Comparison of ENCODE assay signal across 13 cellular contexts in genomic region chr9:81083821-81084512, GRCh38.
DNase-seq lines count a peak whose midpoint lies in the region; ATAC-seq, FAIRE-seq and TF ChIP-seq lines count a peak whose summit lies in the region.
"Had no signal": no experiment of that assay in that cellular context is flagged by ENCODE, and none has a peak within 500 bp of the region (broad histone marks: within the 10 kb centered on the region; RNA-seq: fewer than 3 reads in every experiment).

No MANE protein-coding gene starts in this region.

- H3K9me3 ChIP-seq in astrocyte (ENCODE audit: insufficient read depth, low read depth, low read length) (no peaks in the 10 kb centered on the region), A673 (ENCODE audit: low read depth, low read length, poor library complexity, severe bottlenecking) (no peaks in the 10 kb centered on the region)
- H3K9me3 ChIP-seq: mucosa of descending colon had no signal

- H3K4me1 Mint-ChIP-seq in astrocyte (ENCODE audit: low read depth, unreplicated experiment), result peaks cover 13% of the 10 kb centered on the region

- no peaks in the 10 kb centered on the region for H3K9me3 Mint-ChIP-seq in astrocyte (ENCODE audit: unreplicated experiment)
- H3K9me3 Mint-ChIP-seq: stimulated activated naive B cell treated with anti-CD40 and anti-IgM and Interleukin-4, amounts not matched to agents 10 μg/mL and 1 μg/mL and 100 μg/mL, for 72 hours had no signal

- H3K27ac Mint-ChIP-seq in astrocyte (ENCODE audit: unreplicated experiment), result no peak overlapping the region
- H3K27ac Mint-ChIP-seq: stimulated activated naive B cell treated with anti-CD40 and anti-IgM and Interleukin-4, amounts not matched to agents 10 μg/mL and 1 μg/mL and 100 μg/mL, for 72 hours had no signal

- no peaks in the 10 kb centered on the region for H3K36me3 Mint-ChIP-seq in astrocyte (ENCODE audit: low read depth, unreplicated experiment)
- H3K36me3 Mint-ChIP-seq: stimulated activated naive B cell treated with anti-CD40 and anti-IgM and Interleukin-4, amounts not matched to agents 10 μg/mL and 1 μg/mL and 100 μg/mL, for 72 hours had no signal

- H3K27me3 ChIP-seq in astrocyte (ENCODE audit: insufficient read depth, low read length) (no peaks in the 10 kb centered on the region), rectal smooth muscle tissue (ENCODE audit: control insufficient read depth, insufficient read depth, low read length) (no peaks in the 10 kb centered on the region), A673 (replicated peaks; ENCODE audit: insufficient read depth, low read depth, low read length, poor library complexity) (no peaks in the 10 kb centered on the region)
- H3K27me3 ChIP-seq: cardiac muscle cell had no signal

- BruUV-seq in A673 (replicated peaks; lab: Mats Ljungman, UMichigan), result no TSS peak

- H3K27me3 Mint-ChIP-seq in astrocyte (ENCODE audit: low read depth, unreplicated experiment), result no peaks in the 10 kb centered on the region
- H3K27me3 Mint-ChIP-seq: stimulated activated naive B cell treated with anti-CD40 and anti-IgM and Interleukin-4, amounts not matched to agents 10 μg/mL and 1 μg/mL and 100 μg/mL, for 72 hours had no signal

- CTCF ChIA-PET in A673 (lab: Charles Lee), result no interaction called here

- H3K4me1 ChIP-seq in astrocyte (ENCODE audit: insufficient read depth, low read length), result peaks cover 17% of the 10 kb centered on the region
- H3K4me1 ChIP-seq in rectal smooth muscle tissue (ENCODE audit: control insufficient read depth, insufficient read depth, low read length), result peaks cover 13% of the 10 kb centered on the region
- H3K4me1 ChIP-seq in A673 (ENCODE audit: insufficient read depth, low read length, poor library complexity, severe bottlenecking), result no peaks in the 10 kb centered on the region

- DNase-seq in astrocyte (ENCODE audit: low read depth) (peak; percentile 90), A673 (ENCODE audit: low spot score) (no peak), NCI-H1694 treated with DMSO at 0.1 percent for 48 hours (lab: John Stamatoyannopoulos, UW) (no peak), NCI-H2196 treated with DMSO at 0.1 percent for 48 hours (lab: John Stamatoyannopoulos, UW; ENCODE audit: unreplicated experiment) (no peak)
- DNase-seq in effector CD8-positive, alpha-beta T cell (lab: John Stamatoyannopoulos, UW), result no peak
- DNase-seq: mucosa of descending colon; SHP77 treated with DMSO at 0.1 percent for 48 hours; stimulated activated CD4-positive, alpha-beta T cell treated with anti-CD3 and anti-CD28 coated beads, Interleukin-12 subunit alpha, Interleukin-12 subunit beta, amount 100 ng/mL, for 4 hours; stimulated activated naive B cell treated with anti-CD40 and anti-IgM and Interleukin-4, amounts not matched to agents 10 μg/mL and 1 μg/mL and 100 μg/mL, for 72 hours had no signal

- TF ChIP-seq CTCF in astrocyte (IDR thresholded peaks at IDR 0.05; ENCODE audit: insufficient read depth, low read depth, low read length) (no peak), A673 (conservative IDR thresholded peaks at IDR 0.05; ENCODE audit: low read depth, low read length) (no peak)

- H3K9ac ChIP-seq in astrocyte (ENCODE audit: low read length), result peak overlapping the region; percentile 60
- H3K9ac ChIP-seq in rectal smooth muscle tissue (ENCODE audit: low read length), result no peak overlapping the region

- H3K4me2 ChIP-seq in astrocyte (ENCODE audit: low read length), result peak overlapping the region; percentile 61

- POLR2A ChIA-PET in A673 (lab: Charles Lee; ENCODE audit: low non-redundant PET), result no interaction called here

- no peak overlapping the region for H2AFZ ChIP-seq in astrocyte (ENCODE audit: low read depth, low read length)

- H3K27ac ChIP-seq in astrocyte (ENCODE audit: low read depth, low read length) (peak overlapping the region; percentile 57), rectal smooth muscle tissue (ENCODE audit: low read depth, low read length) (peak overlapping the region; percentile 26), A673 (ENCODE audit: low read depth, low read length, poor library complexity, severe bottlenecking) (no peak overlapping the region)
- H3K27ac ChIP-seq: cardiac muscle cell had no signal

- peak; percentile 81 for ATAC-seq in GM18858 (IDR thresholded peaks at IDR 0.05; ENCODE audit: unreplicated experiment)
- ATAC-seq in HG03342 (IDR thresholded peaks at IDR 0.05; ENCODE audit: unreplicated experiment), result peak; percentile 60
- ATAC-seq: mucosa of descending colon; stimulated activated naive B cell treated with anti-CD40 and anti-IgM and Interleukin-4, amounts not matched to agents 10 μg/mL and 1 μg/mL and 100 μg/mL, for 72 hours had no signal

- intact Hi-C loops in A673 (cut with micrococcal nuclease; ENCODE audit: unreplicated experiment), result no loop called here

- no peak overlapping the region for H3K4me3 Mint-ChIP-seq in astrocyte (ENCODE audit: unreplicated experiment)
- H3K4me3 Mint-ChIP-seq: stimulated activated naive B cell treated with anti-CD40 and anti-IgM and Interleukin-4, amounts not matched to agents 10 μg/mL and 1 μg/mL and 100 μg/mL, for 72 hours had no signal

- H4K20me1 ChIP-seq in astrocyte (ENCODE audit: insufficient read depth, low read length), result no peaks in the 10 kb centered on the region

- H3K4me3 ChIP-seq in astrocyte (ENCODE audit: insufficient read depth, low read depth, low read length) (no peak overlapping the region), rectal smooth muscle tissue (ENCODE audit: low read length) (no peak overlapping the region), A673 (ENCODE audit: low read depth, low read length, poor library complexity, severe bottlenecking) (no peak overlapping the region)
- H3K4me3 ChIP-seq: cardiac muscle cell, mucosa of descending colon had no signal

- H3K79me2 ChIP-seq in astrocyte (ENCODE audit: insufficient read depth, low read length), result no peaks in the 10 kb centered on the region

- FAIRE-seq in astrocyte (lab: Jason Lieb, UNC), result no peak

- H3K36me3 ChIP-seq in astrocyte (ENCODE audit: insufficient read depth, low read length) (no peaks in the 10 kb centered on the region), rectal smooth muscle tissue (ENCODE audit: control insufficient read depth, insufficient read depth, low read length) (no peaks in the 10 kb centered on the region), A673 (ENCODE audit: insufficient read depth, low read length, poor library complexity, severe bottlenecking) (no peaks in the 10 kb centered on the region)
- H3K36me3 ChIP-seq: cardiac muscle cell had no signal
